Comparison of ENCODE assay signal across 18 cellular contexts in genomic region chr5:141920771-141921170, GRCh38. TPM values are rescaled to one million over a fixed set of nuclear protein-coding genes. Genes with fewer than 3 reads are reported as not detected.
DNase-seq lines count a peak whose midpoint lies in the region; ATAC-seq and TF ChIP-seq lines count a peak whose summit lies in the region.
"Had no signal": no experiment of that assay in that cellular context is flagged by ENCODE, and none has a peak within 500 bp of the region (broad histone marks: within the 10 kb centered on the region; RNA-seq: fewer than 3 reads in every experiment).

No MANE protein-coding gene starts in this region.

- in situ Hi-C loops in GM13977 (cut with MboI; ENCODE audit: low pct_unique_long_range_greater_than_20kb, low sequenced_read_pairs, unreplicated experiment) = no loop called here

- no peaks in the 10 kb centered on the region for H3K9me3 ChIP-seq in CD4-positive, CD25-positive, alpha-beta regulatory T cell (ENCODE audit: control insufficient read depth in 2 of 2, low read length in 2 of 2)
- no peaks in the 10 kb centered on the region for H3K9me3 ChIP-seq in T-helper 17 cell (ENCODE audit: control insufficient read depth, low read length, poor library complexity, severe bottlenecking)

- peaks cover 0 to 2% (median 0%) of the 10 kb centered on the region in 7 donors for H3K9me3 Mint-ChIP-seq in CD4-positive, CD25-positive, alpha-beta regulatory T cell
- H3K9me3 Mint-ChIP-seq: CD8-positive, alpha-beta T cell; IgD-negative memory B cell had no signal

- DNase-seq in CD4-positive, CD25-positive, alpha-beta regulatory T cell = no peak
- DNase-seq in T-helper 17 cell (no peak), myocyte (ENCODE audit: low read depth) (peak; percentile 52), posterior vena cava (ENCODE audit: low spot score) (peak; percentile 58), SKM-1 (lab: John Stamatoyannopoulos, UW; ENCODE audit: unreplicated experiment) (no peak), GM13977 (ENCODE audit: low spot score) (no peak)
- DNase-seq: ACHN; C1 segment of cervical spinal cord; CD8-positive, alpha-beta T cell; COR-L47; DMS153; DND-41; GF-D8; HCEC 1CT had no signal

- H3K4me3 ChIP-seq in CD4-positive, CD25-positive, alpha-beta regulatory T cell (ENCODE audit: low read depth, low read length) = no peak overlapping the region

- H3K4me3 Mint-ChIP-seq in CD4-positive, CD25-positive, alpha-beta regulatory T cell = peak overlapping the region in 2 of 4 donors; percentile 71 to 84
- no peak overlapping the region for H3K4me3 Mint-ChIP-seq in T-helper 17 cell
- H3K4me3 Mint-ChIP-seq: CD8-positive, alpha-beta T cell had no signal

- peaks cover 16% of the 10 kb centered on the region for H3K4me1 ChIP-seq in CD4-positive, CD25-positive, alpha-beta regulatory T cell (ENCODE audit: control insufficient read depth, insufficient read depth, low read length, poor library complexity, severe bottlenecking)

- H3K27ac ChIP-seq in CD4-positive, CD25-positive, alpha-beta regulatory T cell (ENCODE audit: insufficient read depth, low read length, poor library complexity, severe bottlenecking) = no peak overlapping the region

- peak overlapping the region in 2 of 3 donors; percentile 18 to 59 for H3K27ac Mint-ChIP-seq in CD4-positive, CD25-positive, alpha-beta regulatory T cell
- peak overlapping the region; percentile 80 for H3K27ac Mint-ChIP-seq in T-helper 17 cell
- H3K27ac Mint-ChIP-seq: CD8-positive, alpha-beta T cell had no signal

- no peak for ATAC-seq in CD4-positive, CD25-positive, alpha-beta regulatory T cell (ENCODE audit: low read depth in 2 of 2)
- no peak for ATAC-seq in T-helper 17 cell
- no peak for ATAC-seq in GM19351 (IDR thresholded peaks at IDR 0.05; ENCODE audit: unreplicated experiment)
- ATAC-seq: CD8-positive, alpha-beta T cell had no signal

- TF ChIP-seq CTCF in GM13977 (IDR thresholded peaks at IDR 0.05; ENCODE audit: extremely low read depth, insufficient read depth, missing control alignments) = no peak

- H3K27me3 ChIP-seq in CD4-positive, CD25-positive, alpha-beta regulatory T cell (ENCODE audit: control insufficient read depth, insufficient read depth, low read length) = peaks cover 7% of the 10 kb centered on the region

- peaks cover 21% of the 10 kb centered on the region for H3K27me3 Mint-ChIP-seq in CD4-positive, CD25-positive, alpha-beta regulatory T cell
- H3K27me3 Mint-ChIP-seq in T-helper 17 cell = peaks cover 24% of the 10 kb centered on the region

- H3K36me3 ChIP-seq in CD4-positive, CD25-positive, alpha-beta regulatory T cell (ENCODE audit: control insufficient read depth, insufficient read depth, low read length) = peaks cover 6% of the 10 kb centered on the region

- peaks cover 4 to 30% (median 17%) of the 10 kb centered on the region in 4 donors for H3K4me1 Mint-ChIP-seq in CD4-positive, CD25-positive, alpha-beta regulatory T cell
- peaks cover 22% of the 10 kb centered on the region for H3K4me1 Mint-ChIP-seq in T-helper 17 cell

- H3K36me3 Mint-ChIP-seq in CD4-positive, CD25-positive, alpha-beta regulatory T cell = peaks cover 10% of the 10 kb centered on the region
- peaks cover 8% of the 10 kb centered on the region for H3K36me3 Mint-ChIP-seq in T-helper 17 cell (ENCODE audit: low read depth)

- intact Hi-C loops in posterior vena cava (cut with DNase I) = no loop called here

RNA-seq across cellular contexts. Expression of gene DELE1, which starts 2.9 kb away (rescaled TPM):
- total RNA-seq in CD4-positive, CD25-positive, alpha-beta regulatory T cell = 88.7 TPM
- 10 to 100 TPM; 31.3 to 50.4 (median 34.3) TPM for polyA plus RNA-seq in CD4-positive, CD25-positive, alpha-beta regulatory T cell
- total RNA-seq in T-helper 17 cell (10 to 100 TPM; 76.6 to 86.7 TPM), myocyte (65.0 and 71.5 TPM in 2 replicates), posterior vena cava (10 to 100 TPM; 46.4 to 49.6 TPM)
- polyA plus RNA-seq in myocyte (2012) = 52.6 TPM

RNA-seq across cellular contexts. Expression of gene PCDH12, which starts 37.2 kb away (rescaled TPM):
- total RNA-seq in CD4-positive, CD25-positive, alpha-beta regulatory T cell = not detected
- polyA plus RNA-seq in CD4-positive, CD25-positive, alpha-beta regulatory T cell = under 1 TPM; 0.12 to 0.33 (median 0.20) TPM
- under 1 TPM; 0.05 to 0.15 TPM for total RNA-seq in T-helper 17 cell
- total RNA-seq in myocyte = not detected in 2 replicates
- polyA plus RNA-seq in myocyte (2012) = 0.14 TPM
- total RNA-seq in posterior vena cava = 1 to 10 TPM; 8.7 to 9.3 TPM
- total RNA-seq: A172; CD8-positive, alpha-beta T cell; H4 had no signal

RNA-seq across cellular contexts. Expression of gene PCDH1, which starts 42.6 kb away (rescaled TPM):
- 0.20 TPM for total RNA-seq in CD4-positive, CD25-positive, alpha-beta regulatory T cell
- 1 to 10 TPM; 1.3 to 2.6 (median 1.8) TPM for polyA plus RNA-seq in CD4-positive, CD25-positive, alpha-beta regulatory T cell
- under 1 TPM; 0.57 to 0.87 TPM for total RNA-seq in T-helper 17 cell
- total RNA-seq in myocyte = 0.11 and 0.42 TPM in 2 replicates
- polyA plus RNA-seq in myocyte (2012) = 0.54 TPM
- 10 to 100 TPM; 30.2 to 36.7 TPM for total RNA-seq in posterior vena cava

RNA-seq across cellular contexts. Expression of gene RNF14, which starts 48.1 kb away (rescaled TPM):
- 24.4 TPM for total RNA-seq in CD4-positive, CD25-positive, alpha-beta regulatory T cell
- 10 to 100 TPM; 38.2 to 56.8 (median 48.6) TPM for polyA plus RNA-seq in CD4-positive, CD25-positive, alpha-beta regulatory T cell
- total RNA-seq in T-helper 17 cell (10 to 100 TPM; 16.5 to 18.7 TPM), myocyte (100 and 127 TPM in 2 replicates), posterior vena cava (10 to 100 TPM; 59.3 to 61.2 TPM)
- 83.3 TPM for polyA plus RNA-seq in myocyte (2012)

Comparison
In these comparisons a context has a peak if more than half of its experiments do, and no peak if none do; other contexts are left out.
1. DNase-seq: peak in myocyte (single experiment) and posterior vena cava (single experiment); none in CD4-positive, CD25-positive, alpha-beta regulatory T cell (0 of 3), T-helper 17 cell (0 of 3), SKM-1 (single experiment) and GM13977 (single experiment).
2. RNA of gene PCDH1, which starts 42.6 kb away (total RNA-seq): 30.2 to 36.7 TPM in posterior vena cava; 0.57 to 0.87 TPM in T-helper 17 cell, 0.20 TPM in CD4-positive, CD25-positive, alpha-beta regulatory T cell (single experiment) and 0.11 to 0.42 TPM in myocyte; every median in the first group is over 10 times any median in the second.